Comparison of ENCODE assay signal across 20 cellular contexts in genomic region chr16:19737306-19737975, GRCh38. TPM values are rescaled to one million over a fixed set of nuclear protein-coding genes. Genes with fewer than 3 reads are reported as not detected.
DNase-seq lines count a peak whose midpoint lies in the region; ATAC-seq and TF ChIP-seq lines count a peak whose summit lies in the region.
"Had no signal": no experiment of that assay in that cellular context is flagged by ENCODE, and none has a peak within 500 bp of the region (broad histone marks: within the 10 kb centered on the region; RNA-seq: fewer than 3 reads in every experiment).

No MANE protein-coding gene starts in this region.

- TF ChIP-seq POLR2A in thyroid gland (IDR thresholded peaks at IDR 0.05) = no peak

- H3K27me3 ChIP-seq in right cardiac atrium (ENCODE audit: control insufficient read depth, insufficient read depth) (no peaks in the 10 kb centered on the region), thyroid gland (no peaks in the 10 kb centered on the region)
- H3K27me3 ChIP-seq: Peyer's patch, SJSA1 had no signal

- no peaks in the 10 kb centered on the region for H3K9me3 ChIP-seq in right cardiac atrium (ENCODE audit: control insufficient read depth, low read length)
- H3K9me3 ChIP-seq in SK-N-MC (ENCODE audit: low read depth, low read length) = no peaks in the 10 kb centered on the region
- no peaks in the 10 kb centered on the region for H3K9me3 ChIP-seq in thyroid gland
- H3K9me3 ChIP-seq: Peyer's patch, SJSA1 had no signal

- peak; percentile 45 for ATAC-seq in Right ventricle myocardium superior (ENCODE audit: poor library complexity)
- no peak for ATAC-seq in right cardiac atrium
- ATAC-seq: HCT116 had no signal

- H3K27ac ChIP-seq in right cardiac atrium (ENCODE audit: low read length) = no peak overlapping the region
- peak overlapping the region; percentile 71; the same call in 1 of the 2 replicates for H3K27ac ChIP-seq in SK-N-MC
- H3K27ac ChIP-seq in thyroid gland = peak overlapping the region; percentile 16 to 69 (median 26)
- H3K27ac ChIP-seq: 22Rv1, C4-2B, Peyer's patch, SJSA1 had no signal

- 81% methylated on average over 12 of the region's 12 CpGs for whole genome bisulfite sequencing in right cardiac atrium
- 50 to 57% methylated on average over 12 of the region's 12 CpGs for WGBS in thyroid gland, 2 donors

- H3K9ac ChIP-seq in SK-N-MC (ENCODE audit: insufficient read length) = no peak overlapping the region

- H3K36me3 ChIP-seq in SK-N-MC (ENCODE audit: insufficient read depth, low read length) = no peaks in the 10 kb centered on the region
- H3K36me3 ChIP-seq in thyroid gland = peaks cover 0 to 5% of the 10 kb centered on the region in 2 donors

- TF ChIP-seq CTCF in thyroid gland (IDR thresholded peaks at IDR 0.05) = no peak

- intact Hi-C loops in Right ventricle myocardium superior (cut with DNase I) = no loop called here
- intact Hi-C loops in right cardiac atrium (cut with DNase I) = no loop called here
- intact Hi-C loops in head of caudate nucleus (cut with DNase I) = no loop called here
- intact Hi-C loops in thyroid gland (cut with DNase I) = no loop called here

- DNase-seq in Right ventricle myocardium superior = no peak
- DNase-seq in right cardiac atrium = no peak
- DNase-seq in SK-N-MC (ENCODE audit: low read depth, low spot score) = no peak
- peak in 41 of 42 donors; percentile 8 to 82 (median 58) for DNase-seq in head of caudate nucleus
- DNase-seq in thyroid gland = peak; percentile 67 to 71
- no peak for DNase-seq in HuH-7 (ENCODE audit: low spot score)
- no peak for DNase-seq in HPDE6-E6E7 (ENCODE audit: extremely low spot score)
- no peak for DNase-seq in LoVo (ENCODE audit: low spot score)
- DNase-seq: ACHN, NCI-H1092, NCI-H1436, NCI-H187 treated with DMSO at 0.1 percent for 48 hours, NCI-H226, NCI-H510A treated with DMSO at 0.1 percent for 48 hours, NCI-H82, Peyer's patch had no signal

- H3K4me1 ChIP-seq in right cardiac atrium (ENCODE audit: control insufficient read depth, insufficient read depth, low read length) (no peaks in the 10 kb centered on the region), thyroid gland (peaks cover 5 to 28% of the 10 kb centered on the region in 2 donors)
- H3K4me1 ChIP-seq: Peyer's patch, SJSA1 had no signal

- H3K4me3 ChIP-seq in right cardiac atrium (ENCODE audit: low read length) (no peak overlapping the region), SK-N-MC (peak overlapping the region; percentile 24), thyroid gland (replicated peaks in 1 of 3) (no peak overlapping the region)
- H3K4me3 ChIP-seq: Peyer's patch, SJSA1 had no signal

RNA-seq across cellular contexts. Expression of gene IQCK, which starts 19.4 kb away (rescaled TPM):
- total RNA-seq in Right ventricle myocardium superior (6.5 TPM), right cardiac atrium (1 to 10 TPM; 5.1 to 8.3 (median 6.4) TPM), thyroid gland (100 to 1,000 TPM in 1 of 4 donors, 10 to 100 TPM in 3; 49.7 to 103 (median 94.2) TPM)
- 5.1 TPM for polyA plus RNA-seq in right cardiac atrium

RNA-seq across cellular contexts. Expression of gene KNOP1, which starts 19.4 kb away (rescaled TPM):
- total RNA-seq in Right ventricle myocardium superior = 6.2 TPM
- total RNA-seq in right cardiac atrium = 1 to 10 TPM; 6.1 to 9.2 (median 7.9) TPM
- 12.5 TPM for polyA plus RNA-seq in right cardiac atrium
- total RNA-seq in thyroid gland = 10 to 100 TPM in 3 of 4 donors, 1 to 10 TPM in 1; 8.9 to 11.5 (median 10.5) TPM

Comparison
In these comparisons a context has a peak if more than half of its experiments do, and no peak if none do; other contexts are left out.
1. DNase-seq: peak in head of caudate nucleus (41 of 42) and thyroid gland (2 of 2); none in Right ventricle myocardium superior (single experiment), right cardiac atrium (0 of 3), SK-N-MC (single experiment), HuH-7 (single experiment), HPDE6-E6E7 (single experiment) and LoVo (single experiment).